ENCODE assay signal across 8 cellular contexts in the genomic region with DNA sequence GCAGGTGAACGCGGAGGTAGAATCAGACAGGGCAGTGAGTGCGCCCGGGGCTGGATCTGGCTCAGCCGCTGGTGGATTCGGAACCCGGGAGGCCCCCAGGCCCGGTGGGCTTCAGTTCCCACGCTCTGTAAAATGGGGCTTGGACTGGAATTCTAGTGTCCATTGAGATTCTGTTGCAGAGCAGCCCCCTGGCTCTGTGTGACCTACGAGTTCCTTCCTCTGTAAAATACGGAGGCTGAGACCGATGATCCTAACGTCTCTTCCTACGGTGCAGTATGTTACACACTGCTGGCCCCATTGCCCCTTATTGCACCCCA. TPM values are rescaled to one million over a fixed set of nuclear protein-coding genes. Genes with fewer than 3 reads are reported as not detected.
DNase-seq lines count a peak whose midpoint lies in the region; ATAC-seq and TF ChIP-seq lines count a peak whose summit lies in the region.

No MANE protein-coding gene starts in this region.

- peaks cover 24% of the 10 kb centered on the region for H3K4me1 Mint-ChIP-seq in brain

- no peak overlapping the region for H3K18ac ChIP-seq in mesendoderm (ENCODE audit: low read length)

- no peak overlapping the region for H4K8ac ChIP-seq in mesendoderm (ENCODE audit: low read depth, low read length)

- no peaks in the 10 kb centered on the region; the same call in 1 of the 2 replicates for H3K9me3 ChIP-seq in AG04450 (ENCODE audit: control insufficient read depth, insufficient read depth, low read length)

- H3K4me3 Mint-ChIP-seq in brain, result peak overlapping the region; percentile 88 to 96 (median 94)

- no peaks in the 10 kb centered on the region for H3K79me2 ChIP-seq in mesendoderm (ENCODE audit: control insufficient read depth, insufficient read depth, low read length)

- H3K4me3 ChIP-seq in AG04450 (ENCODE audit: low read depth, low read length), result peak overlapping the region; percentile 93
- peak overlapping the region; percentile 9 for H3K4me3 ChIP-seq in mesendoderm (ENCODE audit: low read length)

- H2BK120ac ChIP-seq in mesendoderm (ENCODE audit: low read depth, low read length), result no peak overlapping the region

- no peaks in the 10 kb centered on the region for H3K27me3 ChIP-seq in AG04450 (ENCODE audit: control insufficient read depth, insufficient read depth, low read length)
- peaks cover 5% of the 10 kb centered on the region for H3K27me3 ChIP-seq in mesendoderm (ENCODE audit: insufficient read depth, low read length, poor library complexity)

- H3K36me3 Mint-ChIP-seq in brain, result no peaks in the 10 kb centered on the region

- H3K36me3 ChIP-seq in mesendoderm (ENCODE audit: control insufficient read depth, insufficient read depth, low read length), result no peaks in the 10 kb centered on the region

- H3K4ac ChIP-seq in mesendoderm (ENCODE audit: low read depth, low read length), result no peak overlapping the region

- WGBS in mesendoderm (ENCODE audit: extremely low coverage, insufficient coverage, low lambda C conversion rate), result no CpG with 5 or more reads among the region's 14 CpGs

- H3K56ac ChIP-seq in mesendoderm (ENCODE audit: low read length), result peak overlapping the region; percentile 57

- CTCF ChIA-PET in AG04450 (lab: Charles Lee), result interaction anchor here (0.7 to 5.1 kb wide), 17 partner anchors 9 to 265 kb away, joined by 3 to 71 read pairs (median 4); a partner anchor contains a TSS

- peaks cover 2% of the 10 kb centered on the region for H3K4me1 ChIP-seq in mesendoderm (ENCODE audit: control insufficient read depth, low read depth, low read length)

- H3K27ac ChIP-seq in AG04450 (ENCODE audit: low read depth, low read length) (no peak overlapping the region), mesendoderm (ENCODE audit: low read depth, low read length) (no peak overlapping the region)

- H3K9ac ChIP-seq in mesendoderm (ENCODE audit: low read length), result peak overlapping the region; percentile 34

- no peak overlapping the region for H2BK5ac ChIP-seq in mesendoderm (ENCODE audit: low read length)

- H3K9me3 Mint-ChIP-seq in brain, result peaks cover 0 to 4% (median 0%) of the 10 kb centered on the region in 5 experiments

- no peak overlapping the region for H4K5ac ChIP-seq in mesendoderm (ENCODE audit: low read length)

- DNase-seq in AG04450 (ENCODE audit: low read depth, low spot score) (no peak), mesendoderm (no peak), NCI-H187 (lab: John Stamatoyannopoulos, UW) (no peak), Ammon's horn (ENCODE audit: low spot score) (no peak), medulla oblongata (ENCODE audit: extremely low spot score) (no peak)

- POLR2A ChIA-PET in AG04450 (lab: Yijun Ruan, JAX), result interaction anchor here (0.6 to 2.6 kb wide), 6 partner anchors 14 to 486 kb away, joined by 4 to 18 read pairs (median 6); a partner anchor contains a TSS

- H2AK5ac ChIP-seq in mesendoderm (ENCODE audit: low read length), result no peak overlapping the region

- no peaks in the 10 kb centered on the region for H3K79me1 ChIP-seq in mesendoderm (ENCODE audit: low read length)

- H3K27me3 Mint-ChIP-seq in brain, result no peaks in the 10 kb centered on the region

- TF ChIP-seq CTCF in AG04450 (IDR thresholded peaks at IDR 0.05; ENCODE audit: low read depth, low read length), result no peak
- TF ChIP-seq CTCF in brain (conservative IDR thresholded peaks at IDR 0.05), result no peak

- H3K27ac Mint-ChIP-seq in brain, result peak overlapping the region in 4 of 5 experiments; percentile 46 to 81 (median 59)

- ATAC-seq in HG03354 (IDR thresholded peaks at IDR 0.05; ENCODE audit: poor library complexity, severe bottlenecking, unreplicated experiment), result peak; percentile 2
- no peak for ATAC-seq in HG03521 (IDR thresholded peaks at IDR 0.05; ENCODE audit: unreplicated experiment)

- no peak overlapping the region for H3K23ac ChIP-seq in mesendoderm (ENCODE audit: low read length)

- H3K4me2 ChIP-seq in mesendoderm (ENCODE audit: low read length), result peak overlapping the region; percentile 39

- no peak overlapping the region for H2BK15ac ChIP-seq in mesendoderm (replicated peaks; ENCODE audit: low read depth)

RNA-seq across cellular contexts. Expression of a gene that starts 14.9 kb away (rescaled TPM):
- polyA plus RNA-seq in AG04450 (2011; rRNA removed) (16.5 and 20.0 TPM in 2 replicates), brain (ENCODE audit: insufficient read depth, low read depth, low replicate concordance) (10.2 TPM)
- polyA minus RNA-seq in AG04450 (2011; rRNA and poly(A)+ RNA removed), result 12.1 and 14.3 TPM in 2 replicates
- 27.4 TPM for polyA plus RNA-seq in mesendoderm (2013, experiment 1 of 2)
- 28.5 TPM for polyA plus RNA-seq in mesendoderm (2013, experiment 2 of 2)

RNA-seq across cellular contexts. Expression of a gene that starts 29.1 kb away (rescaled TPM):
- polyA plus RNA-seq in AG04450 (2011; rRNA removed) (14.4 and 18.4 TPM in 2 replicates), brain (ENCODE audit: insufficient read depth, low read depth, low replicate concordance) (35.3 TPM)
- 25.6 and 33.8 TPM in 2 replicates for polyA minus RNA-seq in AG04450 (2011; rRNA and poly(A)+ RNA removed)
- polyA plus RNA-seq in mesendoderm (2013, experiment 1 of 2), result 11.0 TPM
- polyA plus RNA-seq in mesendoderm (2013, experiment 2 of 2), result 12.5 TPM

RNA-seq across cellular contexts. Expression of a gene that starts 35.1 kb away (rescaled TPM):
- 45.9 and 70.6 TPM in 2 replicates for polyA plus RNA-seq in AG04450 (2011; rRNA removed)
- 8.0 and 12.0 TPM in 2 replicates for polyA minus RNA-seq in AG04450 (2011; rRNA and poly(A)+ RNA removed)
- 39.3 TPM for polyA plus RNA-seq in brain (ENCODE audit: insufficient read depth, low read depth, low replicate concordance)
- 16.0 TPM for polyA plus RNA-seq in mesendoderm (2013, experiment 1 of 2)
- polyA plus RNA-seq in mesendoderm (2013, experiment 2 of 2), result 16.4 TPM

RNA-seq across cellular contexts. Expression of a gene that starts 51.9 kb away (rescaled TPM):
- polyA plus RNA-seq in AG04450 (2011; rRNA removed) (17.3 and 20.2 TPM in 2 replicates), brain (ENCODE audit: insufficient read depth, low read depth, low replicate concordance) (92.8 TPM)
- polyA minus RNA-seq in AG04450 (2011; rRNA and poly(A)+ RNA removed), result 61.0 and 67.4 TPM in 2 replicates
- 30.4 TPM for polyA plus RNA-seq in mesendoderm (2013, experiment 1 of 2)
- polyA plus RNA-seq in mesendoderm (2013, experiment 2 of 2), result 30.6 TPM

RNA-seq across cellular contexts. Expression of a gene that starts 55.2 kb away (rescaled TPM):
- polyA plus RNA-seq in AG04450 (2011; rRNA removed), result 11.4 and 12.4 TPM in 2 replicates
- 9.3 and 15.0 TPM in 2 replicates for polyA minus RNA-seq in AG04450 (2011; rRNA and poly(A)+ RNA removed)
- 0.46 TPM for polyA plus RNA-seq in brain (ENCODE audit: insufficient read depth, low read depth, low replicate concordance)
- polyA plus RNA-seq in mesendoderm (2013, experiment 1 of 2), result 1.3 TPM
- polyA plus RNA-seq in mesendoderm (2013, experiment 2 of 2), result 1.2 TPM
